Comparison of ENCODE assay signal across 16 cellular contexts in the genomic region with DNA sequence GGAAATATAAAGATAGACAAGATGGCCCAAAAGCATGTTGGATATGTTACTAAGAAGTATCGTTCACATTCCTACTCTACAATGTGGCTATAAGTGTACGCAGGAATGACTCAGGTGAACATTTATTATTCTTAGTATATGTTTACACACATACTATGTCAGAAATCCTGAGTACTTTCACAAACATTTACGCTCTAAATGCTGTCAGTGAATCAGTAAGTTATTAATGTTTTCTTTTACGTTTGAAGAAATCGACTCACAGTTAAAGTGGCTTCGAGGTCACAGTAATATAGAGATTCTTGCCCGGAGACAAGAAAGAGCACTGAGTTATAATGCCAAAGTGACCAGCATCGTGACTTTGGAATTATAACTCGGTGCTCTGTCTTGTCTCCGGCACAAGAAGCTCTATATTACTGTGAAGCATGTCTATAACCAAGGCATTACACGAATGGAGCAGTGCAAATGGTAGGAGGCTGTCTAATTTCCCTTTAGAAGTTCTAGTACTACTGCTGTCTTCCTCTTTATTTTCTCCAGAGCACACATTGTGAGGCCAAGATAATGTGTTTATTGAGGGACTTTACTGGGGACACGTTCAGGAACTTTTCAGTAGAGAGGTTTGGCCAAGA.
DNase-seq lines count a peak whose midpoint lies in the region; ATAC-seq and TF ChIP-seq lines count a peak whose summit lies in the region.
"Had no signal": no experiment of that assay in that cellular context is flagged by ENCODE, and none has a peak within 500 bp of the region (broad histone marks: within the 10 kb centered on the region; RNA-seq: fewer than 3 reads in every experiment).

No MANE protein-coding gene starts in this region.

- 97% methylated on average over 12 of the region's 12 CpGs for WGBS in mammary epithelial cell (ENCODE audit: low coverage, missing lambda C conversion rate)

- H3K4me3 ChIP-seq in cardiac muscle cell (no peak overlapping the region), mammary epithelial cell (replicated peaks in 1 of 3; ENCODE audit: insufficient read depth in 1 of 3, low read depth in 2 of 3, low read length in 3 of 3) (no peak overlapping the region), vagina (no peak overlapping the region), Karpas-422 (ENCODE audit: low read length) (no peak overlapping the region)
- H3K4me3 ChIP-seq: heart left ventricle, thoracic aorta had no signal

- intact Hi-C loops in Right ventricle myocardium superior (cut with DNase I) (no loop called here), mammary epithelial cell (cut with micrococcal nuclease) (no loop called here), vagina (cut with DNase I) (no loop called here)

- no peaks in the 10 kb centered on the region for H3K9me2 ChIP-seq in Karpas-422 (replicated peaks; ENCODE audit: insufficient read depth, low read length)

- DNase-seq in cardiac muscle cell (ENCODE audit: low read depth in 1 of 2, low spot score in 1 of 2), result no peak
- DNase-seq in Right ventricle myocardium superior, result no peak
- DNase-seq in mammary epithelial cell, result no peak
- DNase-seq in kidney tubule cell (ENCODE audit: low spot score), result peak; percentile 58
- DNase-seq in vagina (ENCODE audit: extremely low spot score in 2 of 2), result no peak
- DNase-seq in pons (ENCODE audit: low spot score), result no peak
- no peak for DNase-seq in Karpas-422
- DNase-seq: activated CD4-positive, CD25-positive, alpha-beta regulatory T cell treated with anti-CD3 and anti-CD28 coated beads, Interleukin-2, amount 50 U/mL, for 72 hours; activated CD8-positive, alpha-beta memory T cell treated with anti-CD3 and anti-CD28 coated beads, Interleukin-2, amount 50 U/mL, for 4 hours; NCI-H2029 treated with DMSO at 0.1 percent for 48 hours; stimulated activated CD4-positive, alpha-beta T cell treated with anti-CD3 and anti-CD28 coated beads, Interleukin-1b, Interleukin-23, amount 100 ng/mL, for 48 hours; T-helper 2 cell had no signal

- no peaks in the 10 kb centered on the region for H3K9me3 ChIP-seq in cardiac muscle cell (ENCODE audit: low read depth)
- no peaks in the 10 kb centered on the region for H3K9me3 ChIP-seq in mammary epithelial cell (replicated peaks; ENCODE audit: insufficient read depth, low read length)
- no peaks in the 10 kb centered on the region for H3K9me3 ChIP-seq in vagina
- H3K9me3 ChIP-seq in Karpas-422 (ENCODE audit: low read length), result no peaks in the 10 kb centered on the region
- H3K9me3 ChIP-seq: heart left ventricle, thoracic aorta had no signal

- H3K4me2 ChIP-seq in mammary epithelial cell (ENCODE audit: insufficient read depth, low read depth, low read length), result no peak overlapping the region
- no peak overlapping the region for H3K4me2 ChIP-seq in Karpas-422 (ENCODE audit: low read depth, low read length, poor library complexity, severe bottlenecking)

- H3K27ac ChIP-seq in cardiac muscle cell, result peak overlapping the region; percentile 37
- peak overlapping the region; percentile 6 for H3K27ac ChIP-seq in mammary epithelial cell (ENCODE audit: insufficient read depth, low read depth, low read length)
- H3K27ac ChIP-seq in vagina, result peak overlapping the region; percentile 27
- H3K27ac ChIP-seq in Karpas-422 (ENCODE audit: low read length), result no peak overlapping the region
- H3K27ac ChIP-seq: heart left ventricle, thoracic aorta had no signal

- TF ChIP-seq CTCF in cardiac muscle cell (IDR thresholded peaks at IDR 0.05; ENCODE audit: low read depth, low read length), result no peak
- no peak for TF ChIP-seq CTCF in mammary epithelial cell (conservative IDR thresholded peaks at IDR 0.05 in 1 of 2, IDR thresholded peaks at IDR 0.05 in 1 of 2; ENCODE audit: extremely low read depth in 1 of 2, insufficient read depth in 1 of 2, low read depth in 1 of 2, low read length in 2 of 2)
- TF ChIP-seq CTCF in vagina (IDR thresholded peaks at IDR 0.05), result no peak

- no peak overlapping the region for H3K9ac ChIP-seq in mammary epithelial cell (ENCODE audit: insufficient read depth, low read length)
- no peak overlapping the region for H3K9ac ChIP-seq in Karpas-422 (ENCODE audit: low read length)

- CTCF ChIA-PET in mammary epithelial cell (lab: Charles Lee; ENCODE audit: low non-redundant PET), result no interaction called here

- dilution Hi-C loops in mammary epithelial cell (cut with HindIII; ENCODE audit: low sequenced_read_pairs), result no loop called here

- H3K27me3 ChIP-seq in cardiac muscle cell (no peaks in the 10 kb centered on the region), mammary epithelial cell (ENCODE audit: insufficient read depth, low read length) (no peaks in the 10 kb centered on the region), vagina (no peaks in the 10 kb centered on the region), Karpas-422 (ENCODE audit: low read length) (no peaks in the 10 kb centered on the region)
- H3K27me3 ChIP-seq: heart left ventricle had no signal

- H4K20me1 ChIP-seq in mammary epithelial cell (ENCODE audit: insufficient read depth, low read length) (no peaks in the 10 kb centered on the region), Karpas-422 (ENCODE audit: insufficient read depth, low read depth, low read length) (no peaks in the 10 kb centered on the region)

- BruUV-seq in mammary epithelial cell (replicated peaks; lab: Mats Ljungman, UMichigan), result no TSS peak

- H3K36me3 ChIP-seq in cardiac muscle cell (no peaks in the 10 kb centered on the region), mammary epithelial cell (ENCODE audit: insufficient read depth, low read length) (no peaks in the 10 kb centered on the region), vagina (no peaks in the 10 kb centered on the region), Karpas-422 (ENCODE audit: insufficient read depth, low read length) (no peaks in the 10 kb centered on the region)
- H3K36me3 ChIP-seq: heart left ventricle, thoracic aorta had no signal

- in situ Hi-C loops in mammary epithelial cell (cut with MboI; ENCODE audit: low sequenced_read_pairs in 2 of 2), result no loop called here

- no peak for TF ChIP-seq POLR2A in vagina (IDR thresholded peaks at IDR 0.05)

- peaks cover 11% of the 10 kb centered on the region for H3K4me1 ChIP-seq in cardiac muscle cell (ENCODE audit: low read depth)
- H3K4me1 ChIP-seq in mammary epithelial cell (ENCODE audit: insufficient read depth, low read length), result peaks cover 33% of the 10 kb centered on the region
- H3K4me1 ChIP-seq in vagina, result peaks cover 6% of the 10 kb centered on the region
- no peaks in the 10 kb centered on the region for H3K4me1 ChIP-seq in Karpas-422 (ENCODE audit: low read length)

- ATAC-seq in Right ventricle myocardium superior (ENCODE audit: poor library complexity) (no peak), HG03469 (IDR thresholded peaks at IDR 0.05; ENCODE audit: unreplicated experiment) (no peak)
- ATAC-seq: Right ventricle myocardium inferior had no signal

- H3K79me2 ChIP-seq in mammary epithelial cell (ENCODE audit: insufficient read depth, low read length), result no peaks in the 10 kb centered on the region
- H3K79me2 ChIP-seq in Karpas-422 (ENCODE audit: low read length), result no peaks in the 10 kb centered on the region

- H2AFZ ChIP-seq in mammary epithelial cell (ENCODE audit: low read depth, low read length), result peak overlapping the region; percentile 6
- no peak overlapping the region for H2AFZ ChIP-seq in Karpas-422 (ENCODE audit: low read length)
